In genomic region chr17:73865825-73866224, GRCh38 we compare ENCODE assay signal across 23 cellular contexts.
DNase-seq lines count a peak whose midpoint lies in the region; ATAC-seq, FAIRE-seq and TF ChIP-seq lines count a peak whose summit lies in the region.
"Had no signal": no experiment of that assay in that cellular context is flagged by ENCODE, and none has a peak within 500 bp of the region (broad histone marks: within the 10 kb centered on the region; RNA-seq: fewer than 3 reads in every experiment).

No MANE protein-coding gene starts in this region.

- no peak overlapping the region for H3K14ac ChIP-seq in H1 (ENCODE audit: insufficient read length)

- TF ChIP-seq EP300 in H1 (IDR thresholded peaks at IDR 0.05; ENCODE audit: borderline replicate concordance in 1 of 2, low read depth in 2 of 2, low read length in 2 of 2): no peak

- H3K27ac ChIP-seq in H1 (ENCODE audit: low read depth, low read length): no peak overlapping the region
- H3K27ac ChIP-seq: 22Rv1; BLaER1 treated with 17β-estradiol and CSF1 and Interleukin-3, amounts not matched to agents 10 nM and 100 nM; C4-2B had no signal

- H3K56ac ChIP-seq in H1 (replicated peaks; ENCODE audit: insufficient read length, low read depth, low read length): no peak overlapping the region

- H3K4me3 Mint-ChIP-seq in brain: no peak overlapping the region
- H3K4me3 Mint-ChIP-seq: B cell; CD4-positive, alpha-beta T cell; CD8-positive, alpha-beta T cell had no signal

- H3K79me2 ChIP-seq in H1 (ENCODE audit: control insufficient read depth in 1 of 2, insufficient read depth in 2 of 2, low read length in 2 of 2): no peaks in the 10 kb centered on the region

- H2BK20ac ChIP-seq in H1 (ENCODE audit: low read length): no peak overlapping the region

- peaks cover 0 to 2% (median 0%) of the 10 kb centered on the region in 5 experiments for H3K9me3 Mint-ChIP-seq in brain
- H3K9me3 Mint-ChIP-seq: CD4-positive, alpha-beta T cell; CD8-positive, alpha-beta T cell had no signal

- H4K91ac ChIP-seq in H1 (replicated peaks; ENCODE audit: insufficient read length, low read length): no peak overlapping the region

- peak overlapping the region; percentile 15; the same call in 1 of the 2 replicates for H4K8ac ChIP-seq in H1 (ENCODE audit: extremely low read depth, insufficient read depth, low read length)

- H3K27me3 ChIP-seq in H1 (replicated peaks in 1 of 4; ENCODE audit: control insufficient read depth in 3 of 4, extremely low read depth in 1 of 4, insufficient read depth in 3 of 4, low read length in 3 of 4): no peaks in the 10 kb centered on the region; a peak in 2 of 7 replicates
- H3K27me3 ChIP-seq: BLaER1 treated with 17β-estradiol and CSF1 and Interleukin-3, amounts not matched to agents 10 nM and 100 nM had no signal

- H4K5ac ChIP-seq in H1 (ENCODE audit: insufficient read length, low read depth, low read length): no peak overlapping the region

- no peak overlapping the region for H2BK120ac ChIP-seq in H1 (replicated peaks; ENCODE audit: low read depth, low read length)

- TF ChIP-seq CTCF in brain (conservative IDR thresholded peaks at IDR 0.05) (no peak), H1 (IDR thresholded peaks at IDR 0.05; ENCODE audit: control extremely low read depth in 1 of 3, insufficient read depth in 1 of 3, low read depth in 1 of 3, low read length in 3 of 3) (no peak)

- 90% methylated on average over 12 of the region's 12 CpGs; no CpG with 5 or more reads in 1 of the 2 experiments for WGBS in H1 (ENCODE audit: extremely low coverage in 1 of 2, insufficient coverage in 1 of 2, insufficient read length in 1 of 2, insufficient replicate concordance in 2 of 2, low coverage in 1 of 2, low lambda C conversion rate in 2 of 2, missing lambda C conversion rate in 1 of 2), 2 experiments

- H2BK12ac ChIP-seq in H1 (ENCODE audit: low read depth, low read length): no peak overlapping the region

- FAIRE-seq in H1 (lab: Jason Lieb, UNC): no peak
- FAIRE-seq: A204.1, D721Med, G401.6, GM12891, GM19239 had no signal

- no peak overlapping the region for H3K9ac ChIP-seq in H1 (replicated peaks in 1 of 4; ENCODE audit: extremely low read depth in 1 of 4, low read depth in 3 of 4, low read length in 3 of 4)
- H3K9ac ChIP-seq: BLaER1 treated with 17β-estradiol and CSF1 and Interleukin-3, amounts not matched to agents 10 nM and 100 nM had no signal

- CTCF ChIA-PET in H1 (lab: Charles Lee; ENCODE audit: partially characterized antibody): interaction anchor here (1.2 kb wide), 1 partner anchor 143 kb away, joined by 3 read pairs; no protein-coding TSS in a partner anchor

- H3K36me3 Mint-ChIP-seq in brain: no peaks in the 10 kb centered on the region
- H3K36me3 Mint-ChIP-seq: CD8-positive, alpha-beta T cell had no signal

- no peak overlapping the region for H3K4me2 ChIP-seq in H1 (ENCODE audit: insufficient read depth in 1 of 2, low read depth in 2 of 2, low read length in 2 of 2)
- H3K4me2 ChIP-seq: BLaER1 treated with 17β-estradiol and CSF1 and Interleukin-3, amounts not matched to agents 10 nM and 100 nM had no signal

- H2AK5ac ChIP-seq in H1 (ENCODE audit: low read depth, low read length): no peak overlapping the region

- POLR2A ChIA-PET in H1 (lab: Charles Lee; ENCODE audit: partially characterized antibody): interaction anchor here (0.9 kb wide), 1 partner anchor 10 kb away, joined by 3 read pairs; no protein-coding TSS in a partner anchor

- H3K27me3 Mint-ChIP-seq in brain: peaks cover 3% of the 10 kb centered on the region
- H3K27me3 Mint-ChIP-seq: CD4-positive, alpha-beta T cell had no signal

- no peak overlapping the region for H2AFZ ChIP-seq in H1 (ENCODE audit: low read length)

- no peak overlapping the region for H3K4me3 ChIP-seq in H1 (ENCODE audit: extremely low read depth in 1 of 4, insufficient read depth in 2 of 4, low read depth in 3 of 4, low read length in 4 of 4)
- H3K4me3 ChIP-seq: BLaER1 treated with 17β-estradiol and CSF1 and Interleukin-3, amounts not matched to agents 10 nM and 100 nM had no signal

- no peak for ATAC-seq in GM21390 (IDR thresholded peaks at IDR 0.05; ENCODE audit: unreplicated experiment)
- ATAC-seq: CD8-positive, alpha-beta T cell had no signal

- no peaks in the 10 kb centered on the region for H3K9me3 ChIP-seq in H1 (ENCODE audit: insufficient read depth in 2 of 2, low read depth in 1 of 2, low read length in 1 of 2)
- H3K9me3 ChIP-seq: BLaER1 treated with 17β-estradiol and CSF1 and Interleukin-3, amounts not matched to agents 10 nM and 100 nM; Caco-2 had no signal

- no peak overlapping the region for H2BK5ac ChIP-seq in H1 (ENCODE audit: low read depth, low read length)

- peaks cover 0 to 2% (median 0%) of the 10 kb centered on the region in 4 experiments; a peak in 1 of 7 replicates for H3K4me1 ChIP-seq in H1 (replicated peaks in 1 of 4; ENCODE audit: control insufficient read depth in 3 of 4, insufficient read depth in 4 of 4, low read length in 3 of 4)
- H3K4me1 ChIP-seq: BLaER1 treated with 17β-estradiol and CSF1 and Interleukin-3, amounts not matched to agents 10 nM and 100 nM; Caco-2 had no signal

- no peak overlapping the region for H2BK15ac ChIP-seq in H1 (ENCODE audit: low read length)

- TF ChIP-seq POLR2A in H1 (IDR thresholded peaks at IDR 0.05; ENCODE audit: control extremely low read depth in 1 of 2, low read depth in 2 of 2, low read length in 2 of 2): no peak

- no peak for DNase-seq in H1 (ENCODE audit: low read depth in 1 of 2, low spot score in 2 of 2)
- DNase-seq in posterior cingulate gyrus: peak in 7 of 10 donors; percentile 29 to 90 (median 45)
- no peak for DNase-seq in putamen (ENCODE audit: low spot score)
- no peak for DNase-seq in stimulated activated CD4-positive, alpha-beta T cell treated with anti-CD3 and anti-CD28 coated beads, Interleukin-2, amount 100 ng/mL, for 48 hours
- DNase-seq: ACHN; AML-193; Caco-2; Calu3; CD4-positive, alpha-beta T cell; CD8-positive, alpha-beta T cell; DMS79 treated with DMSO at 0.1 percent for 48 hours; GF-D8 had no signal

- no peak for TF ChIP-seq RAD21 in H1 (IDR thresholded peaks at IDR 0.05 in 1 of 2, conservative IDR thresholded peaks at IDR 0.05 in 1 of 2; ENCODE audit: low read depth in 2 of 2, low read length in 2 of 2)

- H3K4me1 Mint-ChIP-seq in brain: peaks cover 70% of the 10 kb centered on the region
- H3K4me1 Mint-ChIP-seq: B cell had no signal

- no peak overlapping the region for H3K23ac ChIP-seq in H1 (ENCODE audit: insufficient read length)

- H3K23me2 ChIP-seq in H1 (ENCODE audit: low read depth, low read length): no peaks in the 10 kb centered on the region

- no peaks in the 10 kb centered on the region for H3K36me3 ChIP-seq in H1 (ENCODE audit: control insufficient read depth in 2 of 4, insufficient read depth in 4 of 4, low read length in 3 of 4)
- H3K36me3 ChIP-seq: BLaER1 treated with 17β-estradiol and CSF1 and Interleukin-3, amounts not matched to agents 10 nM and 100 nM had no signal

- H3K79me1 ChIP-seq in H1 (ENCODE audit: low read depth, low read length): no peaks in the 10 kb centered on the region

- H3K4ac ChIP-seq in H1 (replicated peaks; ENCODE audit: insufficient read length, low read depth, low read length): no peak overlapping the region

- peak overlapping the region; percentile 0 to 83 (median 42) for H3K27ac Mint-ChIP-seq in brain
- H3K27ac Mint-ChIP-seq: B cell; CD4-positive, alpha-beta T cell; CD8-positive, alpha-beta T cell had no signal

- no peak overlapping the region for H3K18ac ChIP-seq in H1 (ENCODE audit: extremely low read depth, low read length)

- intact Hi-C loops in posterior cingulate gyrus (cut with DNase I): no loop called here

- no peaks in the 10 kb centered on the region for H4K20me1 ChIP-seq in H1 (replicated peaks in 1 of 2; ENCODE audit: control insufficient read depth in 1 of 2, insufficient read depth in 2 of 2, low read length in 2 of 2)
- H4K20me1 ChIP-seq: BLaER1 treated with 17β-estradiol and CSF1 and Interleukin-3, amounts not matched to agents 10 nM and 100 nM had no signal

TF ChIP-seq in H1, 55 proteins besides CTCF, POLR2A, EP300 and RAD21:
- no peak for TF ChIP-seq SP4 (IDR thresholded peaks at IDR 0.05; ENCODE audit: low read length)
- TF ChIP-seq TCF12 (IDR thresholded peaks at IDR 0.05; ENCODE audit: low read depth, low read length): no peak
- no peak for TF ChIP-seq SRF (IDR thresholded peaks at IDR 0.05; ENCODE audit: low read depth, low read length)
- no peak for TF ChIP-seq POU5F1 (IDR thresholded peaks at IDR 0.05; ENCODE audit: low read depth, low read length)
- no peak for TF ChIP-seq MAX (IDR thresholded peaks at IDR 0.05)
- TF ChIP-seq MAFK (IDR thresholded peaks at IDR 0.05; ENCODE audit: low read depth, low read length): no peak
- no peak for TF ChIP-seq KDM5A (IDR thresholded peaks at IDR 0.05; ENCODE audit: low read length)
- no peak for TF ChIP-seq NRF1 (IDR thresholded peaks at IDR 0.05; ENCODE audit: low read depth, low read length)
- TF ChIP-seq CHD1 (IDR thresholded peaks at IDR 0.05; ENCODE audit: low read depth, low read length): no peak
- no peak for TF ChIP-seq SUZ12 (IDR thresholded peaks at IDR 0.05; ENCODE audit: low read length)
- TF ChIP-seq HDAC2 (IDR thresholded peaks at IDR 0.05; ENCODE audit: borderline replicate concordance in 1 of 2, low read depth in 2 of 2, low read length in 2 of 2): no peak

Comparison
In these comparisons a context has a peak if more than half of its experiments do, and no peak if none do; other contexts are left out.
1. DNase-seq: peak in posterior cingulate gyrus (7 of 10); none in H1 (0 of 2), putamen (single experiment) and stimulated activated CD4-positive, alpha-beta T cell treated with anti-CD3 and anti-CD28 coated beads, Interleukin-2, amount 100 ng/mL, for 48 hours (0 of 2).